In genomic region chr12:131607658-131608447, GRCh38 we compare ENCODE assay signal across 1 cellular context.
TF ChIP-seq lines count a peak whose summit lies in the region.

No MANE protein-coding gene starts in this region.

TF ChIP-seq in GM23338, 12 proteins besides CTCF, POLR2A, EP300 and RAD21 (continued from another document):
- TF ChIP-seq ZNF462 (CRISPR knock-in tag; IDR thresholded peaks at IDR 0.05) (no peak), STAT1 (IDR thresholded peaks at IDR 0.05; ENCODE audit: unreplicated experiment) (no peak), NANOG (IDR thresholded peaks at IDR 0.05; ENCODE audit: borderline replicate concordance) (no peak), ETS1 (IDR thresholded peaks at IDR 0.05) (no peak)
